1 cellular context compared by ENCODE assay signal in genomic region chr12:57127710-57128518, GRCh38.
TF ChIP-seq lines count a peak whose summit lies in the region.

TSS of gene LRP1 (plus strand) at chr12:57128483. CDS start at chr12:57128965, 482 bp downstream.

TF ChIP-seq in HepG2, 621 proteins besides CTCF, POLR2A, EP300 and RAD21 (continued from another document and continues in another):
- TF ChIP-seq HINFP (CRISPR knock-in tag; IDR thresholded peaks at IDR 0.05; ENCODE audit: low read depth): no peak
- TF ChIP-seq YEATS4 (CRISPR knock-in tag; IDR thresholded peaks at IDR 0.05; ENCODE audit: borderline replicate concordance): peak; percentile 70
- no peak for TF ChIP-seq LRRFIP1 (CRISPR knock-in tag; conservative IDR thresholded peaks at IDR 0.05)
- no peak for TF ChIP-seq HMG20A (CRISPR knock-in tag; IDR thresholded peaks at IDR 0.05; ENCODE audit: borderline replicate concordance)
- TF ChIP-seq ZNF547 (CRISPR knock-in tag; IDR thresholded peaks at IDR 0.05): no peak
- TF ChIP-seq ZNF749 (CRISPR knock-in tag; IDR thresholded peaks at IDR 0.05; ENCODE audit: borderline replicate concordance): 0 out of 2 replicates have a peak, but pooled peaks have one; percentile 36
- peak; percentile 53; the same call in 1 of the 2 replicates for TF ChIP-seq ZNF350 (CRISPR knock-in tag; IDR thresholded peaks at IDR 0.05; ENCODE audit: borderline replicate concordance, low read depth)
- no peak for TF ChIP-seq ZNF841 (CRISPR knock-in tag; IDR thresholded peaks at IDR 0.05; ENCODE audit: borderline replicate concordance)
- no peak for TF ChIP-seq ZBTB44 (CRISPR knock-in tag; IDR thresholded peaks at IDR 0.05)
- TF ChIP-seq ZNF75D (CRISPR knock-in tag; IDR thresholded peaks at IDR 0.05; ENCODE audit: borderline replicate concordance): 0 out of 2 replicates have a peak, but pooled peaks have one; percentile 38
- no peak for TF ChIP-seq ZNF362 (CRISPR knock-in tag; IDR thresholded peaks at IDR 0.05; ENCODE audit: borderline replicate concordance)
- TF ChIP-seq CHD4 (IDR thresholded peaks at IDR 0.05; ENCODE audit: borderline replicate concordance, low read length): 0 out of 2 replicates have a peak, but pooled peaks have one; percentile 45
- no peak for TF ChIP-seq SATB2 (CRISPR knock-in tag; IDR thresholded peaks at IDR 0.05)
- TF ChIP-seq KIAA2018 (CRISPR knock-in tag; IDR thresholded peaks at IDR 0.05; ENCODE audit: borderline replicate concordance): no peak
- no peak for TF ChIP-seq ZBTB4 (CRISPR knock-in tag; IDR thresholded peaks at IDR 0.05; ENCODE audit: borderline replicate concordance)
- no peak for TF ChIP-seq CREB1 (IDR thresholded peaks at IDR 0.05)
- TF ChIP-seq CREB1 (CRISPR knock-in tag; IDR thresholded peaks at IDR 0.05): peak; percentile 35; the same call in 1 of the 2 replicates
- TF ChIP-seq POLR2G (IDR thresholded peaks at IDR 0.05; ENCODE audit: low read depth, low read length): peak; percentile 80
- no peak for TF ChIP-seq ZFP36L2 (CRISPR knock-in tag; IDR thresholded peaks at IDR 0.05)
- TF ChIP-seq ZNF597 (CRISPR knock-in tag; IDR thresholded peaks at IDR 0.05): no peak
- TF ChIP-seq TARDBP (CRISPR knock-in tag; IDR thresholded peaks at IDR 0.05): peak; percentile 9; the same call in 1 of the 2 replicates
- TF ChIP-seq ZNF33B (CRISPR knock-in tag; IDR thresholded peaks at IDR 0.05): no peak
- no peak for TF ChIP-seq DPF2 (CRISPR knock-in tag; IDR thresholded peaks at IDR 0.05; ENCODE audit: borderline replicate concordance, low read depth)
- TF ChIP-seq SRY (CRISPR knock-in tag; IDR thresholded peaks at IDR 0.05): 0 out of 2 replicates have a peak, but pooled peaks have one; percentile 50
- no peak for TF ChIP-seq FOXA1 (IDR thresholded peaks at IDR 0.05)
- peak; percentile 75 for TF ChIP-seq FOXA1 (CRISPR knock-in tag; IDR thresholded peaks at IDR 0.05)
- 0 out of 2 replicates have a peak, but pooled peaks have one; percentile 48 for TF ChIP-seq ZNF543 (CRISPR knock-in tag; IDR thresholded peaks at IDR 0.05)
- TF ChIP-seq SP5 (CRISPR knock-in tag; IDR thresholded peaks at IDR 0.05; ENCODE audit: borderline replicate concordance, low read depth): peak; percentile 25; the same call in 1 of the 2 replicates
